In genomic region chr22:47379037-47379436, GRCh38 we compare ENCODE assay signal across 22 cellular contexts.
A peak's percentile ranks its signal among the peaks of the same experiment; 100 is the strongest.
DNase-seq lines count a peak whose midpoint lies in the region; TF ChIP-seq lines count a peak whose summit lies in the region.
"Had no signal": no experiment of that assay in that cellular context is flagged by ENCODE, and none has a peak within 500 bp of the region (broad histone marks: within the 10 kb centered on the region; RNA-seq: fewer than 3 reads in every experiment).

No MANE protein-coding gene starts in this region.

- peaks cover 11% of the 10 kb centered on the region for H3K9me3 Mint-ChIP-seq in Caco-2 (ENCODE audit: unreplicated experiment)
- peaks cover 16% of the 10 kb centered on the region for H3K9me3 Mint-ChIP-seq in type B pancreatic cell

- H3K4me3 Mint-ChIP-seq in Caco-2 (ENCODE audit: unreplicated experiment) (peak overlapping the region; percentile 37), type B pancreatic cell (no peak overlapping the region)
- H3K4me3 Mint-ChIP-seq: CD4-positive, alpha-beta T cell had no signal

- H2AFZ ChIP-seq in osteoblast (ENCODE audit: low read length), result no peak overlapping the region
- H2AFZ ChIP-seq: GM23248 had no signal

- DNase-seq in Caco-2 (no peak), WERI-Rb-1 (peak; percentile 2), osteoblast (ENCODE audit: insufficient read length, low spot score, missing footprints) (peak; percentile 31), SW480 (ENCODE audit: low spot score) (no peak), type B pancreatic cell (ENCODE audit: extremely low spot score, unreplicated experiment) (no peak), SJCRH30 (no peak)
- DNase-seq: CD4-positive, alpha-beta T cell; COR-L47; DMS 273 treated with DMSO at 0.1 percent for 48 hours; DND-41; GM23248; IMR-90; MV-4-11; NCI-H1105 treated with DMSO at 0.1 percent for 48 hours; NCI-H1694; NCI-H2081; NCI-H2171; NCI-H526; SHP77; SK-N-SH had no signal

- H3K4me1 Mint-ChIP-seq in Caco-2 (ENCODE audit: low read depth, unreplicated experiment) (no peaks in the 10 kb centered on the region), type B pancreatic cell (ENCODE audit: unreplicated experiment) (no peaks in the 10 kb centered on the region)

- no peaks in the 10 kb centered on the region for H3K4me1 ChIP-seq in Caco-2
- no peaks in the 10 kb centered on the region for H3K4me1 ChIP-seq in osteoblast (ENCODE audit: insufficient read depth, low read length)
- H3K4me1 ChIP-seq in SJCRH30, result no peaks in the 10 kb centered on the region
- H3K4me1 ChIP-seq: HAP-1 had no signal

- H3K27ac ChIP-seq in 22Rv1, result peak overlapping the region; percentile 54
- no peak overlapping the region for H3K27ac ChIP-seq in WERI-Rb-1
- H3K27ac ChIP-seq in osteoblast (ENCODE audit: low read depth, low read length), result no peak overlapping the region
- H3K27ac ChIP-seq in SJCRH30, result no peak overlapping the region
- H3K27ac ChIP-seq: GM23248 had no signal

- H3K27me3 Mint-ChIP-seq in Caco-2 (ENCODE audit: insufficient read depth, unreplicated experiment) (peaks cover 28% of the 10 kb centered on the region), type B pancreatic cell (no peaks in the 10 kb centered on the region)

- CTCF ChIA-PET in Caco-2 (lab: Charles Lee), result no interaction called here

- H3K9me3 ChIP-seq in Caco-2, result no peaks in the 10 kb centered on the region
- H3K9me3 ChIP-seq in WERI-Rb-1 (ENCODE audit: severe bottlenecking), result no peaks in the 10 kb centered on the region
- no peaks in the 10 kb centered on the region for H3K9me3 ChIP-seq in osteoblast (ENCODE audit: low read depth, low read length)
- no peaks in the 10 kb centered on the region for H3K9me3 ChIP-seq in SJCRH30 (replicated peaks)
- H3K9me3 ChIP-seq: HAP-1, SK-N-SH had no signal

- no peak overlapping the region for H3K27ac Mint-ChIP-seq in Caco-2 (ENCODE audit: unreplicated experiment)
- no peak overlapping the region for H3K27ac Mint-ChIP-seq in type B pancreatic cell
- H3K27ac Mint-ChIP-seq: CD4-positive, alpha-beta T cell had no signal

- H3K27me3 ChIP-seq in Caco-2 (replicated peaks; ENCODE audit: control insufficient read depth, insufficient read depth, low read length) (no peaks in the 10 kb centered on the region; the same call in 1 of the 2 replicates), WERI-Rb-1 (ENCODE audit: insufficient read depth, low read depth, severe bottlenecking) (no peaks in the 10 kb centered on the region), osteoblast (ENCODE audit: insufficient read depth, low read length) (no peaks in the 10 kb centered on the region), SJCRH30 (no peaks in the 10 kb centered on the region)

- TF ChIP-seq CTCF in 22Rv1 (IDR thresholded peaks at IDR 0.05) (no peak), Caco-2 (IDR thresholded peaks at IDR 0.05; ENCODE audit: insufficient read depth in 1 of 2, low read depth in 1 of 2, low read length in 1 of 2, severe bottlenecking in 1 of 2, unreplicated experiment in 1 of 2) (no peak), WERI-Rb-1 (IDR thresholded peaks at IDR 0.05; ENCODE audit: low read depth, low read length) (no peak), osteoblast (IDR thresholded peaks at IDR 0.05; ENCODE audit: extremely low read depth, low read depth, low read length) (no peak), type B pancreatic cell (conservative IDR thresholded peaks at IDR 0.05) (no peak)

- POLR2A ChIA-PET in Caco-2 (lab: Charles Lee), result no interaction called here

- no TSS peak for BruUV-seq in Caco-2 (replicated peaks; lab: Mats Ljungman, UMichigan)

- H3K79me2 ChIP-seq in osteoblast (ENCODE audit: insufficient read depth, low read length), result no peaks in the 10 kb centered on the region

- H3K36me3 ChIP-seq in Caco-2 (ENCODE audit: control insufficient read depth, insufficient read depth, low read length) (no peaks in the 10 kb centered on the region), WERI-Rb-1 (no peaks in the 10 kb centered on the region), osteoblast (ENCODE audit: insufficient read depth, low read length) (no peaks in the 10 kb centered on the region), SJCRH30 (no peaks in the 10 kb centered on the region)
- H3K36me3 ChIP-seq: HAP-1 had no signal

- H3K36me3 Mint-ChIP-seq in Caco-2 (ENCODE audit: insufficient read depth, unreplicated experiment) (no peaks in the 10 kb centered on the region), type B pancreatic cell (no peaks in the 10 kb centered on the region)

- H4K20me1 ChIP-seq in osteoblast (ENCODE audit: insufficient read depth, low read length), result no peaks in the 10 kb centered on the region

- H3K4me3 ChIP-seq in Caco-2 (ENCODE audit: low read depth, low read length) (no peak overlapping the region), WERI-Rb-1 (ENCODE audit: low read depth, low read length) (no peak overlapping the region), osteoblast (ENCODE audit: insufficient read depth, low read length) (no peak overlapping the region), SJCRH30 (no peak overlapping the region)
- H3K4me3 ChIP-seq: GM23248, HAP-1 had no signal

- no peak overlapping the region for H3K4me2 ChIP-seq in osteoblast (ENCODE audit: insufficient read depth, low read length)
- H3K4me2 ChIP-seq: SK-N-SH had no signal

- intact Hi-C loops in Caco-2 (cut with micrococcal nuclease; ENCODE audit: unreplicated experiment), result no loop called here

Comparison
In these comparisons a context has a peak if more than half of its experiments do, and no peak if none do; other contexts are left out.
1. DNase-seq: peak in WERI-Rb-1 (single experiment) and osteoblast (single experiment); none in Caco-2 (0 of 2), SW480 (single experiment), type B pancreatic cell (single experiment) and SJCRH30 (0 of 2).